Comparison of ENCODE assay signal across 10 cellular contexts in the genomic region with DNA sequence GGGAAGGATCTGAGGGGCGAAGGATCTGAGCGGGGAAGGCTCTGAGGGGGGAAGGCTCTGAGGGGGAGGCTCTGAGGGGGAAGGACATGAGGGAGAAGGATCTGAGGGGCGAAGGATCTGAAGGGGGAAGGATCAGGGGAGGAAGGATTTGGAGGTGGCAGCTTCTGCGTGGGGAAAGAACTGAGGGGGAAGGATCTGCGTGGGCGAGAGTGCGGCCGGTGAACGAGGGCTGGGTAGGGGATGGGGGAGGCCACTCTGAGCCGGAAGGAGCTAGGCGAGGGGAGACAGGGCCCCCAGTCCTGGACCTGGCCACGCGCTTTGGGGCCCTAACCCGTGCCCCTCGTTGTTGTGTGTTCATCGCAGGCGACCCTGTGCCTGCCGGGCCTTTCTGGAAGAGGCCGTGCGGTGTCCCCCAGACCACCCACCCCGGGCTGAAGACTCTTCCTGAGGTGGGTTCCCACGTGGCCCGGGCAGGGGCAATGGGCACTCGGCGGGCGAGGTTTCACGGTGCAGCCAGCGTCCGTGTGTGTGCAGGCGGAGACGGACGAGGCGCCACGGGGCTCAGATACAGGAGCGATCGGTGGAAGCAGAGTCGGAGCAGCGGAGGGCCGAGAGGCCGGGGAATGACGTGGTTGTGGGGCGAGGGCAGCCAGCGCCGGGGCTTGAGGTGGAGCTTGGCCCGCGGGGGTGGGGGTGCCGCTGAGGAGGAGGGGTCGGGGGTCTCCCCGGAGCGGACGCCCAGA. TPM values are rescaled to one million over a fixed set of nuclear protein-coding genes. Genes with fewer than 3 reads are reported as not detected.
DNase-seq lines count a peak whose midpoint lies in the region; ATAC-seq and TF ChIP-seq lines count a peak whose summit lies in the region.
"Had no signal": no experiment of that assay in that cellular context is flagged by ENCODE, and none has a peak within 500 bp of the region (broad histone marks: within the 10 kb centered on the region; RNA-seq: fewer than 3 reads in every experiment).

No MANE protein-coding gene starts in this region.

- intact Hi-C loops in Right ventricle myocardium superior (cut with DNase I): no loop called here
- intact Hi-C loops in sigmoid colon (cut with DNase I): no loop called here

- peak overlapping the region; percentile 60 for H3K27ac Mint-ChIP-seq in activated CD8-positive, alpha-beta T cell treated with anti-CD3 and anti-CD28 coated beads, Interleukin-2, amount 10 ng/mL, durations not matched to agents 7 days and 5 days

- TF ChIP-seq CTCF in sigmoid colon (IDR thresholded peaks at IDR 0.05): no peak

- H3K4me3 ChIP-seq in H7 (ENCODE audit: insufficient read depth, low read depth, low read length) (peak overlapping the region; percentile 36; the same call in 1 of the 2 replicates), sigmoid colon (peak overlapping the region; percentile 10 to 45 (median 35))

- H3K36me3 Mint-ChIP-seq in activated CD8-positive, alpha-beta T cell treated with anti-CD3 and anti-CD28 coated beads, Interleukin-2, amount 10 ng/mL, durations not matched to agents 7 days and 5 days (ENCODE audit: low read depth): no peaks in the 10 kb centered on the region

- ATAC-seq in activated CD8-positive, alpha-beta T cell treated with anti-CD3 and anti-CD28 coated beads, Interleukin-2, amount 10 ng/mL, durations not matched to agents 7 days and 5 days: peak; percentile 41
- ATAC-seq in Right ventricle myocardium superior (ENCODE audit: poor library complexity) (peak; percentile 23), GM21390 (IDR thresholded peaks at IDR 0.05; ENCODE audit: unreplicated experiment) (no peak)
- ATAC-seq: HCT116 had no signal

- no peaks in the 10 kb centered on the region for H3K9me3 ChIP-seq in sigmoid colon

- POLR2A ChIA-PET in activated CD8-positive, alpha-beta T cell treated with anti-CD3 and anti-CD28 coated beads, Interleukin-2, amount 10 ng/mL, durations not matched to agents 7 days and 5 days (lab: Charles Lee): no interaction called here

- H3K27ac ChIP-seq in sigmoid colon: no peak overlapping the region

- DNase-seq in H7: no peak
- no peak for DNase-seq in activated CD8-positive, alpha-beta T cell treated with anti-CD3 and anti-CD28 coated beads, Interleukin-2, amount 10 ng/mL, durations not matched to agents 7 days and 5 days
- DNase-seq in Right ventricle myocardium superior: peak; percentile 44
- DNase-seq in sigmoid colon: no peak
- DNase-seq in NCI-H128 (lab: John Stamatoyannopoulos, UW; ENCODE audit: unreplicated experiment): no peak
- no peak for DNase-seq in NCI-H187 (lab: John Stamatoyannopoulos, UW)
- no peak for DNase-seq in epidermal melanocyte (ENCODE audit: insufficient read length, low spot score)

- H3K4me1 ChIP-seq in sigmoid colon: peaks cover 0 to 30% (median 28%) of the 10 kb centered on the region in 4 donors

- no peak for TF ChIP-seq POLR2A in sigmoid colon (IDR thresholded peaks at IDR 0.05)

- no peaks in the 10 kb centered on the region for H3K36me3 ChIP-seq in H7 (replicated peaks; ENCODE audit: control insufficient read depth, insufficient read depth, low read length)
- H3K36me3 ChIP-seq in sigmoid colon: no peaks in the 10 kb centered on the region

- 18 to 19% methylated on average over 51 of the region's 51 CpGs for WGBS in sigmoid colon, 2 donors

- peak overlapping the region; percentile 45 for H3K4me3 Mint-ChIP-seq in activated CD8-positive, alpha-beta T cell treated with anti-CD3 and anti-CD28 coated beads, Interleukin-2, amount 10 ng/mL, durations not matched to agents 7 days and 5 days

- H3K27me3 ChIP-seq in H7 (ENCODE audit: control insufficient read depth, insufficient read depth, low read length) (peaks cover 61% of the 10 kb centered on the region), sigmoid colon (peaks cover 27 to 87% (median 70%) of the 10 kb centered on the region in 3 donors)

- no peaks in the 10 kb centered on the region for H3K9me3 Mint-ChIP-seq in activated CD8-positive, alpha-beta T cell treated with anti-CD3 and anti-CD28 coated beads, Interleukin-2, amount 10 ng/mL, durations not matched to agents 7 days and 5 days (ENCODE audit: insufficient read depth)

- CTCF ChIA-PET in activated CD8-positive, alpha-beta T cell treated with anti-CD3 and anti-CD28 coated beads, Interleukin-2, amount 10 ng/mL, durations not matched to agents 7 days and 5 days (lab: Charles Lee): interaction anchor here (1.6 kb wide), 1 partner anchor 28 kb away, joined by 3 read pairs; no protein-coding TSS in a partner anchor

- peaks cover 34% of the 10 kb centered on the region for H3K27me3 Mint-ChIP-seq in activated CD8-positive, alpha-beta T cell treated with anti-CD3 and anti-CD28 coated beads, Interleukin-2, amount 10 ng/mL, durations not matched to agents 7 days and 5 days (ENCODE audit: low read depth)

- H3K4me1 Mint-ChIP-seq in activated CD8-positive, alpha-beta T cell treated with anti-CD3 and anti-CD28 coated beads, Interleukin-2, amount 10 ng/mL, durations not matched to agents 7 days and 5 days (ENCODE audit: low read depth): peaks cover 16% of the 10 kb centered on the region

- TF ChIP-seq EP300 in sigmoid colon (IDR thresholded peaks at IDR 0.05): no peak

RNA-seq across cellular contexts. Expression of a gene that starts 2.0 kb away (rescaled TPM):
- 2.2 TPM in 1 of 2 replicates, not detected in the other for total RNA-seq in H7 (2014; rRNA removed; shearing (Covaris generic))
- total RNA-seq in activated CD8-positive, alpha-beta T cell treated with anti-CD3 and anti-CD28 coated beads, Interleukin-2, amount 10 ng/mL, durations not matched to agents 7 days and 5 days: not detected
- not detected for total RNA-seq in Right ventricle myocardium superior
- total RNA-seq in sigmoid colon: 1 to 10 TPM; 1.3 to 6.8 (median 5.4) TPM
- 1 to 10 TPM in 1 of 3 donors, not detected in 2; 1.4 TPM for polyA plus RNA-seq in sigmoid colon
- total RNA-seq: activated CD8-positive, alpha-beta memory T cell treated with anti-CD3 and anti-CD28 coated beads for 36 hours had no signal

RNA-seq across cellular contexts. Expression of a gene that starts 12.5 kb away (rescaled TPM):
- total RNA-seq in H7 (2014; rRNA removed; shearing (Covaris generic)): not detected in 2 replicates
- not detected for total RNA-seq in activated CD8-positive, alpha-beta T cell treated with anti-CD3 and anti-CD28 coated beads, Interleukin-2, amount 10 ng/mL, durations not matched to agents 7 days and 5 days
- total RNA-seq in Right ventricle myocardium superior (not detected), sigmoid colon (1 to 10 TPM in 1 of 4 donors, not detected in 3; 2.9 TPM)
- polyA plus RNA-seq in sigmoid colon: 100 to 1,000 TPM in 1 of 3 donors, 10 to 100 TPM in 2; 73.4 to 102 (median 88.9) TPM
- total RNA-seq: activated CD8-positive, alpha-beta memory T cell treated with anti-CD3 and anti-CD28 coated beads for 36 hours had no signal

RNA-seq across cellular contexts. Expression of a gene that starts 23.2 kb away (rescaled TPM):
- total RNA-seq in H7 (2014; rRNA removed; shearing (Covaris generic)): 27.2 and 50.5 TPM in 2 replicates
- 10 to 100 TPM; 12.4 to 13.4 TPM for total RNA-seq in activated CD8-positive, alpha-beta T cell treated with anti-CD3 and anti-CD28 coated beads, Interleukin-2, amount 10 ng/mL, durations not matched to agents 7 days and 5 days
- total RNA-seq in Right ventricle myocardium superior (7.4 TPM), sigmoid colon (10 to 100 TPM in 2 of 4 donors, 1 to 10 TPM in 2; 8.0 to 25.7 (median 12.8) TPM)
- 10 to 100 TPM; 39.0 to 98.0 (median 48.9) TPM for polyA plus RNA-seq in sigmoid colon

RNA-seq across cellular contexts. Expression of a gene that starts 26.0 kb away (rescaled TPM):
- total RNA-seq in H7 (2014; rRNA removed; shearing (Covaris generic)): 46.9 and 48.7 TPM in 2 replicates
- 10 to 100 TPM; 61.4 to 62.6 TPM for total RNA-seq in activated CD8-positive, alpha-beta T cell treated with anti-CD3 and anti-CD28 coated beads, Interleukin-2, amount 10 ng/mL, durations not matched to agents 7 days and 5 days
- total RNA-seq in Right ventricle myocardium superior (44.8 TPM), sigmoid colon (10 to 100 TPM; 42.8 to 53.6 (median 45.1) TPM)
- 10 to 100 TPM; 34.7 to 55.6 (median 49.9) TPM for polyA plus RNA-seq in sigmoid colon

RNA-seq across cellular contexts. Expression of a gene that starts 26.0 kb away (rescaled TPM):
- total RNA-seq in H7 (2014; rRNA removed; shearing (Covaris generic)): 46.4 and 47.1 TPM in 2 replicates
- total RNA-seq in activated CD8-positive, alpha-beta T cell treated with anti-CD3 and anti-CD28 coated beads, Interleukin-2, amount 10 ng/mL, durations not matched to agents 7 days and 5 days: 10 to 100 TPM; 53.5 to 59.0 TPM
- total RNA-seq in Right ventricle myocardium superior (38.5 TPM), sigmoid colon (10 to 100 TPM; 25.8 to 33.5 (median 30.2) TPM)
- 10 to 100 TPM; 13.8 to 51.1 (median 26.6) TPM for polyA plus RNA-seq in sigmoid colon
